In the genomic region with DNA sequence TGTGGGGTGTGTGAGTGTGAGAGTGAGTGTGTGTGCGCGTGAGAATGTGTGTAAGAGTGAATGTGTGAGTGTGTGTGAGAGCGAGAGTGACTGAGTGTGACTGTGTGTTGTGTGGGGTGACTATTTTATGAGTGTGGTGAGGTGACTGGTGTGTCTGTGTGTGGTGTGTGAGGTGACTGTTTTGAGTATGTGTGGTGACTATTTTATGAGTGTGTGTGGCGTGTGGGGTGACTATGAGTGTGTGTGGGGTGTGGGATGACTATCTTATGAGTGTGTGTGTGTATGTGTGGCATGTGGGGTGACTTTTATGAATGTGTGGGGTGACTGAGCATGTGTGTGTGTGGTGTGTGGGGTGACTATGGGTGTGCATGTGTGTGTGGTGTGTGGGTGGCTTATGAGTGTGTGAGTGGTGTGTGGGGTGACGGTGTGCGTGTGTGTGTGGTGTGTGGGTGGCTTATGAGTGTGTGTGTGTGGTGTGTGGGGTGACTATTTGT, we compare ENCODE assay signal across 1 cellular context.
TF ChIP-seq lines count a peak whose summit lies in the region.

No MANE protein-coding gene starts in this region.

TF ChIP-seq in K562, 482 proteins besides CTCF, POLR2A, EP300 and RAD21 (continued from another document and continues in another):
- TF ChIP-seq, protein P1, sequence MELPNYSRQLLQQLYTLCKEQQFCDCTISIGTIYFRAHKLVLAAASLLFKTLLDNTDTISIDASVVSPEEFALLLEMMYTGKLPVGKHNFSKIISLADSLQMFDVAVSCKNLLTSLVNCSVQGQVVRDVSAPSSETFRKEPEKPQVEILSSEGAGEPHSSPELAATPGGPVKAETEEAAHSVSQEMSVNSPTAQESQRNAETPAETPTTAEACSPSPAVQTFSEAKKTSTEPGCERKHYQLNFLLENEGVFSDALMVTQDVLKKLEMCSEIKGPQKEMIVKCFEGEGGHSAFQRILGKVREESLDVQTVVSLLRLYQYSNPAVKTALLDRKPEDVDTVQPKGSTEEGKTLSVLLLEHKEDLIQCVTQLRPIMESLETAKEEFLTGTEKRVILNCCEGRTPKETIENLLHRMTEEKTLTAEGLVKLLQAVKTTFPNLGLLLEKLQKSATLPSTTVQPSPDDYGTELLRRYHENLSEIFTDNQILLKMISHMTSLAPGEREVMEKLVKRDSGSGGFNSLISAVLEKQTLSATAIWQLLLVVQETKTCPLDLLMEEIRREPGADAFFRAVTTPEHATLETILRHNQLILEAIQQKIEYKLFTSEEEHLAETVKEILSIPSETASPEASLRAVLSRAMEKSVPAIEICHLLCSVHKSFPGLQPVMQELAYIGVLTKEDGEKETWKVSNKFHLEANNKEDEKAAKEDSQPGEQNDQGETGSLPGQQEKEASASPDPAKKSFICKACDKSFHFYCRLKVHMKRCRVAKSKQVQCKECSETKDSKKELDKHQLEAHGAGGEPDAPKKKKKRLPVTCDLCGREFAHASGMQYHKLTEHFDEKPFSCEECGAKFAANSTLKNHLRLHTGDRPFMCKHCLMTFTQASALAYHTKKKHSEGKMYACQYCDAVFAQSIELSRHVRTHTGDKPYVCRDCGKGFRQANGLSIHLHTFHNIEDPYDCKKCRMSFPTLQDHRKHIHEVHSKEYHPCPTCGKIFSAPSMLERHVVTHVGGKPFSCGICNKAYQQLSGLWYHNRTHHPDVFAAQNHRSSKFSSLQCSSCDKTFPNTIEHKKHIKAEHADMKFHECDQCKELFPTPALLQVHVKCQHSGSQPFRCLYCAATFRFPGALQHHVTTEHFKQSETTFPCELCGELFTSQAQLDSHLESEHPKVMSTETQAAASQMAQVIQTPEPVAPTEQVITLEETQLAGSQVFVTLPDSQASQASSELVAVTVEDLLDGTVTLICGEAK (IDR thresholded peaks at IDR 0.05), result 0 out of 2 replicates have a peak, but pooled peaks have one; percentile 23
- TF ChIP-seq, protein P1 (CRISPR knock-in tag; IDR thresholded peaks at IDR 0.05), result no peak
- TF ChIP-seq ZNF311 (CRISPR knock-in tag; IDR thresholded peaks at IDR 0.05) (no peak), HDAC6 (IDR thresholded peaks at IDR 0.05; ENCODE audit: low read depth, low read length) (no peak), NFIC (IDR thresholded peaks at IDR 0.05) (0 out of 2 replicates have a peak, but pooled peaks have one; percentile 16), POLR2AphosphoS5 (IDR thresholded peaks at IDR 0.05; ENCODE audit: control insufficient read depth, insufficient read depth, low read depth, low read length) (no peak), HLTF (IDR thresholded peaks at IDR 0.05) (peak; percentile 64; the same call in 1 of the 2 replicates), CBX2 (IDR thresholded peaks at IDR 0.05; ENCODE audit: insufficient read depth, low read length, poor library complexity, severe bottlenecking) (no peak), TFAM (CRISPR knock-in tag; conservative IDR thresholded peaks at IDR 0.05) (no peak), CEBPB (tag; IDR thresholded peaks at IDR 0.05) (no peak), ZNF197 (CRISPR knock-in tag; IDR thresholded peaks at IDR 0.05; ENCODE audit: low read depth) (no peak), KLF13 (tag; IDR thresholded peaks at IDR 0.05; ENCODE audit: borderline replicate concordance, low read depth) (no peak), HDAC1 (IDR thresholded peaks at IDR 0.05) (peak in 1 of 2 experiments; percentile 61; a peak in 2 of 4 replicates), TAF15 (IDR thresholded peaks at IDR 0.05; ENCODE audit: low read depth, low read length) (no peak), ZNF764 (CRISPR knock-in tag; IDR thresholded peaks at IDR 0.05; ENCODE audit: low read depth) (no peak), ZNF551 (CRISPR knock-in tag; IDR thresholded peaks at IDR 0.05) (no peak), MAZ (CRISPR knock-in tag; conservative IDR thresholded peaks at IDR 0.05 in 1 of 2, IDR thresholded peaks at IDR 0.05 in 1 of 2) (no peak), SRSF1 (IDR thresholded peaks at IDR 0.05; ENCODE audit: low read depth, low read length) (no peak), RBBP5 (IDR thresholded peaks at IDR 0.05; ENCODE audit: borderline replicate concordance, insufficient read depth, low read length, poor library complexity, severe bottlenecking) (no peak), CREB1 (IDR thresholded peaks at IDR 0.05) (no peak), CREB1 (CRISPR knock-in tag; IDR thresholded peaks at IDR 0.05) (no peak), NFRKB (IDR thresholded peaks at IDR 0.05; ENCODE audit: low read depth) (peak; percentile 57; the same call in 1 of the 2 replicates)
- TF ChIP-seq, protein P2, sequence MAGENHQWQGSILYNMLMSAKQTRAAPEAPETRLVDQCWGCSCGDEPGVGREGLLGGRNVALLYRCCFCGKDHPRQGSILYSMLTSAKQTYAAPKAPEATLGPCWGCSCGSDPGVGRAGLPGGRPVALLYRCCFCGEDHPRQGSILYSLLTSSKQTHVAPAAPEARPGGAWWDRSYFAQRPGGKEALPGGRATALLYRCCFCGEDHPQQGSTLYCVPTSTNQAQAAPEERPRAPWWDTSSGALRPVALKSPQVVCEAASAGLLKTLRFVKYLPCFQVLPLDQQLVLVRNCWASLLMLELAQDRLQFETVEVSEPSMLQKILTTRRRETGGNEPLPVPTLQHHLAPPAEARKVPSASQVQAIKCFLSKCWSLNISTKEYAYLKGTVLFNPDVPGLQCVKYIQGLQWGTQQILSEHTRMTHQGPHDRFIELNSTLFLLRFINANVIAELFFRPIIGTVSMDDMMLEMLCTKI (IDR thresholded peaks at IDR 0.05; ENCODE audit: partially characterized antibody), result no peak
- TF ChIP-seq, protein P3, sequence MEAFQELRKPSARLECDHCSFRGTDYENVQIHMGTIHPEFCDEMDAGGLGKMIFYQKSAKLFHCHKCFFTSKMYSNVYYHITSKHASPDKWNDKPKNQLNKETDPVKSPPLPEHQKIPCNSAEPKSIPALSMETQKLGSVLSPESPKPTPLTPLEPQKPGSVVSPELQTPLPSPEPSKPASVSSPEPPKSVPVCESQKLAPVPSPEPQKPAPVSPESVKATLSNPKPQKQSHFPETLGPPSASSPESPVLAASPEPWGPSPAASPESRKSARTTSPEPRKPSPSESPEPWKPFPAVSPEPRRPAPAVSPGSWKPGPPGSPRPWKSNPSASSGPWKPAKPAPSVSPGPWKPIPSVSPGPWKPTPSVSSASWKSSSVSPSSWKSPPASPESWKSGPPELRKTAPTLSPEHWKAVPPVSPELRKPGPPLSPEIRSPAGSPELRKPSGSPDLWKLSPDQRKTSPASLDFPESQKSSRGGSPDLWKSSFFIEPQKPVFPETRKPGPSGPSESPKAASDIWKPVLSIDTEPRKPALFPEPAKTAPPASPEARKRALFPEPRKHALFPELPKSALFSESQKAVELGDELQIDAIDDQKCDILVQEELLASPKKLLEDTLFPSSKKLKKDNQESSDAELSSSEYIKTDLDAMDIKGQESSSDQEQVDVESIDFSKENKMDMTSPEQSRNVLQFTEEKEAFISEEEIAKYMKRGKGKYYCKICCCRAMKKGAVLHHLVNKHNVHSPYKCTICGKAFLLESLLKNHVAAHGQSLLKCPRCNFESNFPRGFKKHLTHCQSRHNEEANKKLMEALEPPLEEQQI (IDR thresholded peaks at IDR 0.05), result no peak
- TF ChIP-seq, protein P4, sequence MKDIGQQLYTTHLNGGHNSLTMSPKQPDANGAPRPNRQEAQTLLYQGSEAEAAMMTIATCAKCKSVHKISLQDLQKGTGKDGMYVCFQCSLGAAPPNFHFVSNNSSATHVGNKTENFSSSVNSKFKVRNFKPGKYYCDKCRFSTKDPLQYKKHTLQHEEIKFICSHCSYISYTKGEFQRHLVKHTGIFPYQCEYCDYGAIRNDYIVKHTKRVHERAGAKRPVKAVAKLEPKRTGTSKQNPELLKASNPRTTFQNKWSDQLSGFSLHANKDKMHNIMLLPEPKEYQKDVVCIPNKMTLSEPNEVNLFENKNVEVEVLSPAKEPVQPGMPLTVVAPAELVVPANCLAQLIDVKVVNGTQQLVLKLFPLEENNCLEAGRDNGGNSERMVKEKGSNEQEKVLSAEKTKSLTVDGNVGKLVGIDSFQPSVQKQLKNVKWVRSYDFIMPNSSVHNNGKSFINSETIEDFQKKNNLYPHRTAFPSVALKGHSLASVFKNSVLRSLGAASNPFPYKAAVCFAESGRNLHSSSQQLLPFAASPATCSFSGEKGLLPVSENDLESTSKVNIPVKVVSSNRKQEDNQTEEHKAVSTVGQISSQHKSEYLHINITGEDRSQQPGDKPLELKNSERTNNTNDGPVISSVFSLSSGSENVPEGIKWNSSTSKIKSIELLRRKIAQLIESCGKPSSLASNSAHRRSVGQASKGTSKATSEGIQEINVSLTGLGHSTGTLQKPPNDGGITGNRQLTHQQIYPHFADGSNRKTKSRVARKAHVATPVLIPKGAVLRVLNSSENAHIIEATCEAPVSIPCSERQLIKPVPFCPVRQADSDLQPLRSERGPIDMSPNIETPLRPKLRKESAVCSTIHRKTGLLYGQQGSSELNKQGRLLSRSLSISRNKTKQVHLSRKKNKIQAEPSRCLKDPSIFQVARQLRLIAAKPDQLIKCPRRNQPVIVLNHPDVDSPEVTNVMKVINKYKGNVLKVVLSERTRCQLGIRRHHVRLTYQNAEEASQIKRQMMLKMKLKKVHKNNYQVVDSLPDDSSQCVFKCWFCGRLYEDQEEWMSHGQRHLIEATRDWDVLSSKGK (CRISPR knock-in tag; IDR thresholded peaks at IDR 0.05), result no peak
- TF ChIP-seq, protein P5, sequence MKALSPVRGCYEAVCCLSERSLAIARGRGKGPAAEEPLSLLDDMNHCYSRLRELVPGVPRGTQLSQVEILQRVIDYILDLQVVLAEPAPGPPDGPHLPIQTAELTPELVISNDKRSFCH (CRISPR knock-in tag; IDR thresholded peaks at IDR 0.05), result no peak
- TF ChIP-seq, protein P5 (tag; IDR thresholded peaks at IDR 0.05), result no peak
- TF ChIP-seq, protein P6, sequence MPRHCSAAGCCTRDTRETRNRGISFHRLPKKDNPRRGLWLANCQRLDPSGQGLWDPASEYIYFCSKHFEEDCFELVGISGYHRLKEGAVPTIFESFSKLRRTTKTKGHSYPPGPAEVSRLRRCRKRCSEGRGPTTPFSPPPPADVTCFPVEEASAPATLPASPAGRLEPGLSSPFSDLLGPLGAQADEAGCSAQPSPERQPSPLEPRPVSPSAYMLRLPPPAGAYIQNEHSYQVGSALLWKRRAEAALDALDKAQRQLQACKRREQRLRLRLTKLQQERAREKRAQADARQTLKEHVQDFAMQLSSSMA (CRISPR knock-in tag; IDR thresholded peaks at IDR 0.05), result no peak
- TF ChIP-seq, protein P7, sequence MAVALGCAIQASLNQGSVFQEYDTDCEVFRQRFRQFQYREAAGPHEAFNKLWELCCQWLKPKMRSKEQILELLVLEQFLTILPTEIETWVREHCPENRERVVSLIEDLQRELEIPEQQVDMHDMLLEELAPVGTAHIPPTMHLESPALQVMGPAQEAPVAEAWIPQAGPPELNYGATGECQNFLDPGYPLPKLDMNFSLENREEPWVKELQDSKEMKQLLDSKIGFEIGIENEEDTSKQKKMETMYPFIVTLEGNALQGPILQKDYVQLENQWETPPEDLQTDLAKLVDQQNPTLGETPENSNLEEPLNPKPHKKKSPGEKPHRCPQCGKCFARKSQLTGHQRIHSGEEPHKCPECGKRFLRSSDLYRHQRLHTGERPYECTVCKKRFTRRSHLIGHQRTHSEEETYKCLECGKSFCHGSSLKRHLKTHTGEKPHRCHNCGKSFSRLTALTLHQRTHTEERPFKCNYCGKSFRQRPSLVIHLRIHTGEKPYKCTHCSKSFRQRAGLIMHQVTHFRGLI (CRISPR knock-in tag; IDR thresholded peaks at IDR 0.05), result no peak
- TF ChIP-seq, protein P8, sequence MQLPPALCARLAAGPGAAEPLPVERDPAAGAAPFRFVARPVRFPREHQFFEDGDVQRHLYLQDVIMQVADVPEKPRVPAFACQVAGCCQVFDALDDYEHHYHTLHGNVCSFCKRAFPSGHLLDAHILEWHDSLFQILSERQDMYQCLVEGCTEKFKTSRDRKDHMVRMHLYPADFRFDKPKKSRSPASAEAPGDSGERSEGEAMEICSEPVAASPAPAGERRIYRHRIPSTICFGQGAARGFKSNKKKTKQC (CRISPR knock-in tag; IDR thresholded peaks at IDR 0.05), result no peak
- TF ChIP-seq, protein P9, sequence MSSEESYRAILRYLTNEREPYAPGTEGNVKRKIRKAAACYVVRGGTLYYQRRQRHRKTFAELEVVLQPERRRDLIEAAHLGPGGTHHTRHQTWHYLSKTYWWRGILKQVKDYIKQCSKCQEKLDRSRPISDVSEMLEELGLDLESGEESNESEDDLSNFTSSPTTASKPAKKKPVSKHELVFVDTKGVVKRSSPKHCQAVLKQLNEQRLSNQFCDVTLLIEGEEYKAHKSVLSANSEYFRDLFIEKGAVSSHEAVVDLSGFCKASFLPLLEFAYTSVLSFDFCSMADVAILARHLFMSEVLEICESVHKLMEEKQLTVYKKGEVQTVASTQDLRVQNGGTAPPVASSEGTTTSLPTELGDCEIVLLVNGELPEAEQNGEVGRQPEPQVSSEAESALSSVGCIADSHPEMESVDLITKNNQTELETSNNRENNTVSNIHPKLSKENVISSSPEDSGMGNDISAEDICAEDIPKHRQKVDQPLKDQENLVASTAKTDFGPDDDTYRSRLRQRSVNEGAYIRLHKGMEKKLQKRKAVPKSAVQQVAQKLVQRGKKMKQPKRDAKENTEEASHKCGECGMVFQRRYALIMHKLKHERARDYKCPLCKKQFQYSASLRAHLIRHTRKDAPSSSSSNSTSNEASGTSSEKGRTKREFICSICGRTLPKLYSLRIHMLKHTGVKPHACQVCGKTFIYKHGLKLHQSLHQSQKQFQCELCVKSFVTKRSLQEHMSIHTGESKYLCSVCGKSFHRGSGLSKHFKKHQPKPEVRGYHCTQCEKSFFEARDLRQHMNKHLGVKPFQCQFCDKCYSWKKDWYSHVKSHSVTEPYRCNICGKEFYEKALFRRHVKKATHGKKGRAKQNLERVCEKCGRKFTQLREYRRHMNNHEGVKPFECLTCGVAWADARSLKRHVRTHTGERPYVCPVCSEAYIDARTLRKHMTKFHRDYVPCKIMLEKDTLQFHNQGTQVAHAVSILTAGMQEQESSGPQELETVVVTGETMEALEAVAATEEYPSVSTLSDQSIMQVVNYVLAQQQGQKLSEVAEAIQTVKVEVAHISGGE (CRISPR knock-in tag; IDR thresholded peaks at IDR 0.05), result no peak
